In genomic region chr5:8949908-8950307, GRCh38 we compare ENCODE assay signal across 14 cellular contexts.
DNase-seq lines count a peak whose midpoint lies in the region; ATAC-seq, FAIRE-seq and TF ChIP-seq lines count a peak whose summit lies in the region.
"Had no signal": no experiment of that assay in that cellular context is flagged by ENCODE, and none has a peak within 500 bp of the region (broad histone marks: within the 10 kb centered on the region; RNA-seq: fewer than 3 reads in every experiment).

No MANE protein-coding gene starts in this region.

- DNase-seq in HTR-8/SVneo (ENCODE audit: insufficient read length, low spot score) (no peak), SKM-1 (lab: John Stamatoyannopoulos, UW; ENCODE audit: unreplicated experiment) (no peak), A673 (ENCODE audit: low spot score) (no peak), UCSD-AML1 (lab: John Stamatoyannopoulos, UW; ENCODE audit: unreplicated experiment) (no peak), activated T-cell treated with anti-CD3 and anti-CD28 coated beads for 4 hours (no peak)
- DNase-seq: activated CD4-positive, alpha-beta T cell treated with anti-CD3 and anti-CD28 coated beads, Interleukin-2, amount 50 U/mL, for 1 hour; BE2C; KG1; NCI-H226; SHP77 treated with DMSO at 0.1 percent for 48 hours had no signal

- POLR2A ChIA-PET in A673 (lab: Charles Lee; ENCODE audit: low non-redundant PET): no interaction called here

- no peak overlapping the region for H3K4me3 ChIP-seq in A673 (ENCODE audit: low read depth, low read length, poor library complexity, severe bottlenecking)
- H3K4me3 ChIP-seq: coronary artery had no signal

- H3K27me3 ChIP-seq in A673 (replicated peaks; ENCODE audit: insufficient read depth, low read depth, low read length, poor library complexity): no peaks in the 10 kb centered on the region
- H3K27me3 ChIP-seq: BE2C had no signal

- intact Hi-C loops in A673 (cut with micrococcal nuclease; ENCODE audit: unreplicated experiment): no loop called here

- peak; percentile 31 for FAIRE-seq in HTR-8/SVneo (lab: Jason Lieb, UNC)

- CTCF ChIA-PET in A673 (lab: Charles Lee): no interaction called here

- BruUV-seq in A673 (replicated peaks; lab: Mats Ljungman, UMichigan): no TSS peak

- ATAC-seq in GM18502 (IDR thresholded peaks at IDR 0.05; ENCODE audit: poor library complexity, unreplicated experiment): peak; percentile 92
- peak; percentile 93 for ATAC-seq in GM19467 (IDR thresholded peaks at IDR 0.05; ENCODE audit: unreplicated experiment)
- peak; percentile 87 for ATAC-seq in HG02943 (IDR thresholded peaks at IDR 0.05; ENCODE audit: low read depth, unreplicated experiment)

- no peaks in the 10 kb centered on the region for H3K4me1 ChIP-seq in A673 (ENCODE audit: insufficient read depth, low read length, poor library complexity, severe bottlenecking)
- H3K4me1 ChIP-seq: BE2C had no signal

- H3K9me3 ChIP-seq in A673 (ENCODE audit: low read depth, low read length, poor library complexity, severe bottlenecking): peaks cover 19% of the 10 kb centered on the region
- H3K9me3 ChIP-seq: BE2C had no signal

- no peak for TF ChIP-seq CTCF in A673 (conservative IDR thresholded peaks at IDR 0.05; ENCODE audit: low read depth, low read length)

- no peaks in the 10 kb centered on the region for H3K36me3 ChIP-seq in A673 (ENCODE audit: insufficient read depth, low read length, poor library complexity, severe bottlenecking)
- H3K36me3 ChIP-seq: BE2C had no signal

- no peak overlapping the region for H3K27ac ChIP-seq in A673 (ENCODE audit: low read depth, low read length, poor library complexity, severe bottlenecking)
- H3K27ac ChIP-seq: coronary artery had no signal
